Comparison of ENCODE assay signal across 9 cellular contexts in genomic region chr9:98808879-98809278, GRCh38. TPM values are rescaled to one million over a fixed set of nuclear protein-coding genes. Genes with fewer than 3 reads are reported as not detected.
DNase-seq lines count a peak whose midpoint lies in the region; ATAC-seq lines count a peak whose summit lies in the region.
"Had no signal": no experiment of that assay in that cellular context is flagged by ENCODE, and none has a peak within 500 bp of the region (broad histone marks: within the 10 kb centered on the region; RNA-seq: fewer than 3 reads in every experiment).

No MANE protein-coding gene starts in this region.

- H3K4me3 ChIP-seq in iPS-15b (ENCODE audit: low read depth, low read length): peak overlapping the region; percentile 59

- no peak overlapping the region for H3K9ac ChIP-seq in iPS-15b (ENCODE audit: low read depth, low read length)

- POLR2A ChIA-PET in activated CD4-positive, alpha-beta memory T cell treated with anti-CD3 and anti-CD28 coated beads, Interleukin-2, amount 10 ng/mL, durations not matched to agents 7 days and 5 days (lab: Charles Lee): interaction anchor here (1.0 to 1.7 kb wide), 2 partner anchors 11 to 13 kb away, joined by 4 to 5 read pairs; no protein-coding TSS in a partner anchor

- H3K4me3 Mint-ChIP-seq in T-helper 1 cell treated with Interleukin-12 subunit alpha and Interleukin-12 subunit beta and Interleukin-4 antibody, amounts not matched to agents 30 μg/mL and 1 μg/mL, for 36 hours: peak overlapping the region; percentile 73
- H3K4me3 Mint-ChIP-seq in activated CD4-positive, alpha-beta memory T cell treated with anti-CD3 and anti-CD28 coated beads, Interleukin-2, amount 10 ng/mL, durations not matched to agents 7 days and 5 days: peak overlapping the region; percentile 60
- peak overlapping the region; percentile 82 for H3K4me3 Mint-ChIP-seq in stimulated activated memory B cell treated with anti-CD40 and anti-IgM and Interleukin-4, amounts not matched to agents 10 μg/mL and 1 μg/mL and 100 μg/mL, for 72 hours

- CTCF ChIA-PET in activated CD4-positive, alpha-beta memory T cell treated with anti-CD3 and anti-CD28 coated beads, Interleukin-2, amount 10 ng/mL, durations not matched to agents 7 days and 5 days (lab: Charles Lee): interaction anchor here (0.9 to 3.2 kb wide), 2 partner anchors 34 to 40 kb away, joined by 3 to 15 read pairs; no protein-coding TSS in a partner anchor

- H3K27me3 Mint-ChIP-seq in T-helper 1 cell treated with Interleukin-12 subunit alpha and Interleukin-12 subunit beta and Interleukin-4 antibody, amounts not matched to agents 30 μg/mL and 1 μg/mL, for 36 hours (ENCODE audit: low read depth): peaks cover 54% of the 10 kb centered on the region
- H3K27me3 Mint-ChIP-seq in activated CD4-positive, alpha-beta memory T cell treated with anti-CD3 and anti-CD28 coated beads, Interleukin-2, amount 10 ng/mL, durations not matched to agents 7 days and 5 days: peaks cover 55% of the 10 kb centered on the region
- H3K27me3 Mint-ChIP-seq in stimulated activated memory B cell treated with anti-CD40 and anti-IgM and Interleukin-4, amounts not matched to agents 10 μg/mL and 1 μg/mL and 100 μg/mL, for 72 hours: peaks cover 12% of the 10 kb centered on the region

- no peak for ATAC-seq in stimulated activated memory B cell treated with anti-CD40 and anti-IgM and Interleukin-4, amounts not matched to agents 10 μg/mL and 1 μg/mL and 100 μg/mL, for 72 hours
- ATAC-seq in HG03108 (IDR thresholded peaks at IDR 0.05; ENCODE audit: unreplicated experiment): no peak

- DNase-seq in T-helper 1 cell (no peak), cerebellar cortex (ENCODE audit: low spot score) (no peak)
- no peak for DNase-seq in activated CD4-positive, alpha-beta memory T cell treated with anti-CD3 and anti-CD28 coated beads, Interleukin-2, amount 10 ng/mL, durations not matched to agents 7 days and 5 days
- no peak for DNase-seq in activated CD8-positive, alpha-beta memory T cell treated with anti-CD3 and anti-CD28 coated beads, Interleukin-2, amount 50 U/mL, for 48 hours
- DNase-seq: GDM1 had no signal

- H3K4me1 Mint-ChIP-seq in T-helper 1 cell treated with Interleukin-12 subunit alpha and Interleukin-12 subunit beta and Interleukin-4 antibody, amounts not matched to agents 30 μg/mL and 1 μg/mL, for 36 hours (ENCODE audit: low read depth): peaks cover 11% of the 10 kb centered on the region
- peaks cover 25% of the 10 kb centered on the region for H3K4me1 Mint-ChIP-seq in activated CD4-positive, alpha-beta memory T cell treated with anti-CD3 and anti-CD28 coated beads, Interleukin-2, amount 10 ng/mL, durations not matched to agents 7 days and 5 days
- H3K4me1 Mint-ChIP-seq in stimulated activated memory B cell treated with anti-CD40 and anti-IgM and Interleukin-4, amounts not matched to agents 10 μg/mL and 1 μg/mL and 100 μg/mL, for 72 hours: peaks cover 29% of the 10 kb centered on the region

- peaks cover 4% of the 10 kb centered on the region for H3K4me1 ChIP-seq in iPS-15b (ENCODE audit: control insufficient read depth, insufficient read depth, low read length)

- no peak overlapping the region for H3K27ac Mint-ChIP-seq in T-helper 1 cell treated with Interleukin-12 subunit alpha and Interleukin-12 subunit beta and Interleukin-4 antibody, amounts not matched to agents 30 μg/mL and 1 μg/mL, for 36 hours
- H3K27ac Mint-ChIP-seq in activated CD4-positive, alpha-beta memory T cell treated with anti-CD3 and anti-CD28 coated beads, Interleukin-2, amount 10 ng/mL, durations not matched to agents 7 days and 5 days: no peak overlapping the region
- H3K27ac Mint-ChIP-seq in stimulated activated memory B cell treated with anti-CD40 and anti-IgM and Interleukin-4, amounts not matched to agents 10 μg/mL and 1 μg/mL and 100 μg/mL, for 72 hours: no peak overlapping the region

- H3K9me3 ChIP-seq in iPS-15b (ENCODE audit: control insufficient read depth, insufficient read depth, low read length): no peaks in the 10 kb centered on the region

- H3K27me3 ChIP-seq in iPS-15b (ENCODE audit: control insufficient read depth, insufficient read depth, low read length): peaks cover 25% of the 10 kb centered on the region

- H3K36me3 ChIP-seq in iPS-15b (ENCODE audit: control insufficient read depth, insufficient read depth, low read length): no peaks in the 10 kb centered on the region

- H3K9me3 Mint-ChIP-seq in T-helper 1 cell treated with Interleukin-12 subunit alpha and Interleukin-12 subunit beta and Interleukin-4 antibody, amounts not matched to agents 30 μg/mL and 1 μg/mL, for 36 hours: no peaks in the 10 kb centered on the region
- H3K9me3 Mint-ChIP-seq in activated CD4-positive, alpha-beta memory T cell treated with anti-CD3 and anti-CD28 coated beads, Interleukin-2, amount 10 ng/mL, durations not matched to agents 7 days and 5 days: no peaks in the 10 kb centered on the region
- peaks cover 5% of the 10 kb centered on the region for H3K9me3 Mint-ChIP-seq in stimulated activated memory B cell treated with anti-CD40 and anti-IgM and Interleukin-4, amounts not matched to agents 10 μg/mL and 1 μg/mL and 100 μg/mL, for 72 hours

- no peaks in the 10 kb centered on the region for H3K36me3 Mint-ChIP-seq in T-helper 1 cell treated with Interleukin-12 subunit alpha and Interleukin-12 subunit beta and Interleukin-4 antibody, amounts not matched to agents 30 μg/mL and 1 μg/mL, for 36 hours (ENCODE audit: low read depth)
- H3K36me3 Mint-ChIP-seq in activated CD4-positive, alpha-beta memory T cell treated with anti-CD3 and anti-CD28 coated beads, Interleukin-2, amount 10 ng/mL, durations not matched to agents 7 days and 5 days (ENCODE audit: low read depth): peaks cover 3% of the 10 kb centered on the region
- H3K36me3 Mint-ChIP-seq in stimulated activated memory B cell treated with anti-CD40 and anti-IgM and Interleukin-4, amounts not matched to agents 10 μg/mL and 1 μg/mL and 100 μg/mL, for 72 hours: peaks cover 7% of the 10 kb centered on the region

RNA-seq across cellular contexts. Expression of gene GALNT12, which starts 1.4 kb away (rescaled TPM):
- 1 to 10 TPM; 2.0 to 2.2 TPM for total RNA-seq in activated CD4-positive, alpha-beta memory T cell treated with anti-CD3 and anti-CD28 coated beads, Interleukin-2, amount 10 ng/mL, durations not matched to agents 7 days and 5 days

RNA-seq across cellular contexts. Expression of gene ANKS6, which starts 12.5 kb away (rescaled TPM):
- 1 to 10 TPM; 2.7 to 4.7 TPM for total RNA-seq in activated CD4-positive, alpha-beta memory T cell treated with anti-CD3 and anti-CD28 coated beads, Interleukin-2, amount 10 ng/mL, durations not matched to agents 7 days and 5 days
